16 cellular contexts compared by ENCODE assay signal in genomic region chr20:46501961-46502360, GRCh38. TPM values are rescaled to one million over a fixed set of nuclear protein-coding genes. Genes with fewer than 3 reads are reported as not detected.
A peak's percentile ranks its signal among the peaks of the same experiment; 100 is the strongest.
DNase-seq lines count a peak whose midpoint lies in the region; ATAC-seq and TF ChIP-seq lines count a peak whose summit lies in the region.
"Had no signal": no experiment of that assay in that cellular context is flagged by ENCODE, and none has a peak within 500 bp of the region (broad histone marks: within the 10 kb centered on the region; RNA-seq: fewer than 3 reads in every experiment).

No MANE protein-coding gene starts in this region.

- H3K4me1 ChIP-seq in HEK293 (ENCODE audit: control insufficient read depth, insufficient read depth, low read length), result no peaks in the 10 kb centered on the region
- H3K4me1 ChIP-seq in adipocyte (ENCODE audit: control insufficient read depth, insufficient read depth, low read length), result no peaks in the 10 kb centered on the region

- POLR2A ChIA-PET in HEK293 (lab: Yijun Ruan, JAX), result no interaction called here
- POLR2A ChIA-PET in naive thymus-derived CD8-positive, alpha-beta T cell (lab: Charles Lee), result no interaction called here

- H3K4me1 Mint-ChIP-seq in endothelial cell (ENCODE audit: unreplicated experiment) (no peaks in the 10 kb centered on the region), progenitor cell of endocrine pancreas (ENCODE audit: low read depth) (no peaks in the 10 kb centered on the region)
- no peaks in the 10 kb centered on the region for H3K4me1 Mint-ChIP-seq in naive thymus-derived CD8-positive, alpha-beta T cell
- H3K4me1 Mint-ChIP-seq: CD4-positive, CD25-positive, alpha-beta regulatory T cell had no signal

- H3K9me3 ChIP-seq in HEK293 (ENCODE audit: control insufficient read depth, insufficient read depth, low read depth, low read length), result no peaks in the 10 kb centered on the region
- H3K9me3 ChIP-seq in adipocyte (ENCODE audit: control insufficient read depth, low read length), result peaks cover 85% of the 10 kb centered on the region

- H3K4me3 ChIP-seq in HEK293 (ENCODE audit: low read depth, low read length), result no peak overlapping the region
- H3K4me3 ChIP-seq in adipocyte (ENCODE audit: low read length), result peak overlapping the region; percentile 40
- H3K4me3 ChIP-seq: BLaER1 treated with 17β-estradiol and CSF1 and Interleukin-3, amounts not matched to agents 10 nM and 100 nM had no signal

- H3K27ac ChIP-seq in HEK293 (ENCODE audit: extremely low read depth, low read depth, low read length), result no peak overlapping the region
- H3K27ac ChIP-seq: BLaER1 treated with 17β-estradiol and CSF1 and Interleukin-3, amounts not matched to agents 10 nM and 100 nM had no signal

- DNase-seq in adipocyte (ENCODE audit: low read depth), result no peak
- DNase-seq in endothelial cell (ENCODE audit: low spot score), result no peak
- DNase-seq in progenitor cell of endocrine pancreas (ENCODE audit: low spot score, unreplicated experiment), result no peak
- no peak for DNase-seq in ecto neural progenitor cell (ENCODE audit: low spot score)
- no peak for DNase-seq in naive thymus-derived CD8-positive, alpha-beta T cell
- DNase-seq in superior temporal gyrus (ENCODE audit: extremely low spot score), result no peak
- DNase-seq: ACHN; Calu3; CD4-positive, CD25-positive, alpha-beta regulatory T cell; DMS 273 treated with DMSO at 0.1 percent for 48 hours; H7 had no signal

- CTCF ChIA-PET in HEK293 (lab: Yijun Ruan, JAX), result no interaction called here

- H3K27ac Mint-ChIP-seq in endothelial cell (ENCODE audit: unreplicated experiment) (no peak overlapping the region), progenitor cell of endocrine pancreas (peak overlapping the region; percentile 80)
- no peak overlapping the region for H3K27ac Mint-ChIP-seq in naive thymus-derived CD8-positive, alpha-beta T cell
- H3K27ac Mint-ChIP-seq: CD4-positive, CD25-positive, alpha-beta regulatory T cell had no signal

- no peak overlapping the region for H3K9ac ChIP-seq in adipocyte (ENCODE audit: low read length)
- H3K9ac ChIP-seq: BLaER1 treated with 17β-estradiol and CSF1 and Interleukin-3, amounts not matched to agents 10 nM and 100 nM had no signal

- no peaks in the 10 kb centered on the region for H3K27me3 Mint-ChIP-seq in endothelial cell (ENCODE audit: unreplicated experiment)
- no peaks in the 10 kb centered on the region for H3K27me3 Mint-ChIP-seq in progenitor cell of endocrine pancreas
- peaks cover 12 to 52% (median 24%) of the 10 kb centered on the region in 5 donors for H3K27me3 Mint-ChIP-seq in naive thymus-derived CD8-positive, alpha-beta T cell

- H3K9me3 Mint-ChIP-seq in endothelial cell (ENCODE audit: unreplicated experiment) (peaks cover 37% of the 10 kb centered on the region), progenitor cell of endocrine pancreas (ENCODE audit: low read depth) (peaks cover 74% of the 10 kb centered on the region)
- peaks cover 23 to 60% (median 34%) of the 10 kb centered on the region in 9 donors for H3K9me3 Mint-ChIP-seq in naive thymus-derived CD8-positive, alpha-beta T cell

- TF ChIP-seq CTCF in HEK293 (tag by site-specific recombination; IDR thresholded peaks at IDR 0.05), result no peak
- no peak for TF ChIP-seq CTCF in endothelial cell (IDR thresholded peaks at IDR 0.05; ENCODE audit: unreplicated experiment)
- TF ChIP-seq CTCF in progenitor cell of endocrine pancreas (IDR thresholded peaks at IDR 0.05; ENCODE audit: unreplicated experiment), result no peak

- H3K27me3 ChIP-seq in adipocyte (replicated peaks; ENCODE audit: control insufficient read depth, insufficient read depth, low read length), result no peaks in the 10 kb centered on the region
- H3K27me3 ChIP-seq: BLaER1 treated with 17β-estradiol and CSF1 and Interleukin-3, amounts not matched to agents 10 nM and 100 nM had no signal

- ATAC-seq in naive thymus-derived CD8-positive, alpha-beta T cell, result no peak

- H3K36me3 Mint-ChIP-seq in endothelial cell (ENCODE audit: low read depth, unreplicated experiment) (peaks cover 88% of the 10 kb centered on the region), progenitor cell of endocrine pancreas (ENCODE audit: insufficient read depth) (peaks cover 86% of the 10 kb centered on the region)
- peaks cover 0 to 40% (median 9%) of the 10 kb centered on the region in 3 donors for H3K36me3 Mint-ChIP-seq in naive thymus-derived CD8-positive, alpha-beta T cell

- H3K36me3 ChIP-seq in HEK293 (ENCODE audit: control insufficient read depth in 2 of 2, insufficient read depth in 1 of 2, low read length in 2 of 2) (peaks cover 0 to 20% of the 10 kb centered on the region in 2 experiments; a peak in 2 of 3 replicates), adipocyte (ENCODE audit: control insufficient read depth, insufficient read depth, low read length, severe bottlenecking) (peaks cover 6% of the 10 kb centered on the region)
- H3K36me3 ChIP-seq: BLaER1 treated with 17β-estradiol and CSF1 and Interleukin-3, amounts not matched to agents 10 nM and 100 nM had no signal

- H3K4me3 Mint-ChIP-seq in endothelial cell (ENCODE audit: unreplicated experiment) (peak overlapping the region; percentile 82), progenitor cell of endocrine pancreas (ENCODE audit: low read depth) (no peak overlapping the region)
- no peak overlapping the region for H3K4me3 Mint-ChIP-seq in naive thymus-derived CD8-positive, alpha-beta T cell
- H3K4me3 Mint-ChIP-seq: CD4-positive, CD25-positive, alpha-beta regulatory T cell had no signal

TF ChIP-seq in HEK293, 187 proteins besides CTCF, POLR2A, EP300 and RAD21:
- TF ChIP-seq PRDM4 (tag by site-specific recombination; IDR thresholded peaks at IDR 0.05) (no peak), ZNF274 (IDR thresholded peaks at IDR 0.05; ENCODE audit: low read length) (no peak), ZNF274 (tag by site-specific recombination; IDR thresholded peaks at IDR 0.05; ENCODE audit: borderline replicate concordance) (peak; percentile 76; the same call in 1 of the 2 replicates)

RNA-seq across cellular contexts. Expression of gene ZNF334, which starts 11.4 kb away (rescaled TPM):
- total RNA-seq in endothelial cell (ENCODE audit: unreplicated experiment) (19.5 TPM), progenitor cell of endocrine pancreas (38.0 and 38.7 TPM in 2 replicates)
- under 1 TPM; 0.81 to 0.91 TPM for total RNA-seq in naive thymus-derived CD8-positive, alpha-beta T cell
- polyA plus RNA-seq in naive thymus-derived CD8-positive, alpha-beta T cell, result under 1 TPM in 1 of 3 donors, not detected in 2; 0.26 TPM
- total RNA-seq: Calu3 had no signal

RNA-seq across cellular contexts. Expression of gene OCSTAMP, which starts 48.5 kb away (rescaled TPM):
- total RNA-seq in endothelial cell (ENCODE audit: unreplicated experiment) (not detected), progenitor cell of endocrine pancreas (not detected in 2 replicates)
- total RNA-seq in naive thymus-derived CD8-positive, alpha-beta T cell, result not detected
- not detected for polyA plus RNA-seq in naive thymus-derived CD8-positive, alpha-beta T cell
- total RNA-seq: A172; Calu3; CD4-positive, CD25-positive, alpha-beta regulatory T cell; Daoy; H7; HT-29 had no signal
- polyA plus RNA-seq: CD4-positive, CD25-positive, alpha-beta regulatory T cell had no signal

Comparison
In these comparisons a context has a peak if more than half of its experiments do, and no peak if none do; other contexts are left out.
1. RNA of gene ZNF334, which starts 11.4 kb away (total RNA-seq): 38.0 to 38.7 TPM in progenitor cell of endocrine pancreas and 19.5 TPM in endothelial cell (single experiment); 0.81 to 0.91 TPM in naive thymus-derived CD8-positive, alpha-beta T cell; every median in the first group is over 10 times any median in the second.